In the genomic region with DNA sequence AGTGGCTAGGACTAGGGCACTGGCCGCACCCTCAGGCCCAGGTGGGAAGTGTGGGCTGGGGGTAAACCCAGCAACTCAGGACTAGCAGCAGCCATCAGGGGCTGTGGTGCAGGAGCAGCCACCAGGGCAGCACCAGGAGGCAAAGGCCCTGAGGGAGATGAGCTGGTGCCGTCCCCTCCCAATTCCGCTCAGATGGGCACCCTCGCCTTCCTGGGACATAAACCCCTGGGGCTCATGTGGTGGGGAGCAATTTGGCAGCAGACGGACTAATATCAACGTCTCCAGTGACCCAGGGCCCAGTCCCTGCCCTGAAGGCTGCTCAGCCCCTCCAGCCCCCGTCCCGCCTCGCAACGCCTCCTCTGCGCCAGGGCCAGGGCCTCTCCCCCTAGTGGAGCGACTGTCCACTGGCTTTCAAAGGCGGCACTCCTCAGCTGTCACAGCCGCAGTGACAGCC, we compare ENCODE assay signal across 20 cellular contexts.
DNase-seq lines count a peak whose midpoint lies in the region; ATAC-seq and TF ChIP-seq lines count a peak whose summit lies in the region.
"Had no signal": no experiment of that assay in that cellular context is flagged by ENCODE, and none has a peak within 500 bp of the region (broad histone marks: within the 10 kb centered on the region; RNA-seq: fewer than 3 reads in every experiment).

No MANE protein-coding gene starts in this region.

- H3K27ac Mint-ChIP-seq in progenitor cell of endocrine pancreas, result no peak overlapping the region
- no peak overlapping the region for H3K27ac Mint-ChIP-seq in activated T-cell treated with anti-CD3 and anti-CD28 coated beads, Interleukin-2, amount 50 U/mL, for 72 hours
- no peak overlapping the region for H3K27ac Mint-ChIP-seq in Calu3 (ENCODE audit: unreplicated experiment)
- H3K27ac Mint-ChIP-seq: activated T-helper 1 cell treated with anti-CD3 and anti-CD28 coated beads, Interleukin-12 subunit alpha, Interleukin-12 subunit beta, Interleukin-2, Interleukin-4 antibody, amounts not matched to agents 30 ng/mL and 10 ng/mL and 1 ng/mL, durations not matched to agents 14 hours and 24 hours and 36 hours; B cell had no signal

- H3K4me3 ChIP-seq in SJCRH30, result no peak overlapping the region
- H3K4me3 ChIP-seq: esophagus muscularis mucosa had no signal

- CTCF ChIA-PET in Calu3 (lab: Charles Lee), result no interaction called here

- H3K4me1 Mint-ChIP-seq in progenitor cell of endocrine pancreas (ENCODE audit: low read depth) (peaks cover 16% of the 10 kb centered on the region), Calu3 (ENCODE audit: low read depth, unreplicated experiment) (peaks cover 2% of the 10 kb centered on the region)
- no peaks in the 10 kb centered on the region for H3K4me1 Mint-ChIP-seq in activated T-cell treated with anti-CD3 and anti-CD28 coated beads, Interleukin-2, amount 50 U/mL, for 72 hours (ENCODE audit: low read depth)
- H3K4me1 Mint-ChIP-seq: B cell had no signal

- intact Hi-C loops in left ventricle myocardium superior (cut with micrococcal nuclease), result no loop called here
- intact Hi-C loops in Calu3 (cut with micrococcal nuclease; ENCODE audit: unreplicated experiment), result no loop called here

- peaks cover 7% of the 10 kb centered on the region; the same call in 1 of the 2 replicates for H3K4me1 ChIP-seq in SJCRH30

- in situ Hi-C loops in GM13977 (cut with MboI; ENCODE audit: low pct_unique_long_range_greater_than_20kb, low sequenced_read_pairs, unreplicated experiment), result no loop called here

- H3K4me3 Mint-ChIP-seq in progenitor cell of endocrine pancreas (ENCODE audit: low read depth) (no peak overlapping the region), Calu3 (ENCODE audit: low read depth, unreplicated experiment) (no peak overlapping the region)
- H3K4me3 Mint-ChIP-seq in activated T-cell treated with anti-CD3 and anti-CD28 coated beads, Interleukin-2, amount 50 U/mL, for 72 hours, result no peak overlapping the region
- H3K4me3 Mint-ChIP-seq: activated naive CD4-positive, alpha-beta T cell treated with anti-CD3 and anti-CD28 coated beads, Interleukin-2, amount 50 U/mL, for 24 hours; activated T-helper 1 cell treated with anti-CD3 and anti-CD28 coated beads, Interleukin-12 subunit alpha, Interleukin-12 subunit beta, Interleukin-2, Interleukin-4 antibody, amounts not matched to agents 30 ng/mL and 10 ng/mL and 1 ng/mL, durations not matched to agents 14 hours and 24 hours and 36 hours; B cell; T-cell had no signal

- H3K9me3 Mint-ChIP-seq in progenitor cell of endocrine pancreas (ENCODE audit: low read depth) (no peaks in the 10 kb centered on the region), Calu3 (ENCODE audit: low read depth, unreplicated experiment) (no peaks in the 10 kb centered on the region)
- no peaks in the 10 kb centered on the region for H3K9me3 Mint-ChIP-seq in activated T-cell treated with anti-CD3 and anti-CD28 coated beads, Interleukin-2, amount 50 U/mL, for 72 hours
- H3K9me3 Mint-ChIP-seq: activated naive CD4-positive, alpha-beta T cell treated with anti-CD3 and anti-CD28 coated beads, Interleukin-2, amount 50 U/mL, for 24 hours; activated T-helper 1 cell treated with anti-CD3 and anti-CD28 coated beads, Interleukin-12 subunit alpha, Interleukin-12 subunit beta, Interleukin-2, Interleukin-4 antibody, amounts not matched to agents 30 ng/mL and 10 ng/mL and 1 ng/mL, durations not matched to agents 14 hours and 24 hours and 36 hours; T-cell had no signal

- H3K27me3 Mint-ChIP-seq in progenitor cell of endocrine pancreas (no peaks in the 10 kb centered on the region), Calu3 (ENCODE audit: unreplicated experiment) (no peaks in the 10 kb centered on the region)
- no peaks in the 10 kb centered on the region for H3K27me3 Mint-ChIP-seq in activated T-cell treated with anti-CD3 and anti-CD28 coated beads, Interleukin-2, amount 50 U/mL, for 72 hours (ENCODE audit: low read depth)
- H3K27me3 Mint-ChIP-seq: activated naive CD4-positive, alpha-beta T cell treated with anti-CD3 and anti-CD28 coated beads, Interleukin-2, amount 50 U/mL, for 24 hours; B cell; T-cell had no signal

- peak; percentile 16 for ATAC-seq in left ventricle myocardium superior
- ATAC-seq in activated T-cell treated with anti-CD3 and anti-CD28 coated beads, Interleukin-2, amount 50 U/mL, for 72 hours (replicated peaks in 1 of 2), result no peak

- no peak overlapping the region for H3K27ac ChIP-seq in SJCRH30
- H3K27ac ChIP-seq: esophagus muscularis mucosa had no signal

- DNase-seq in NCI-H1436 (lab: John Stamatoyannopoulos, UW) (peak; percentile 69), NCI-H1436 treated with DMSO at 0.1 percent for 48 hours (lab: John Stamatoyannopoulos, UW) (no peak), SJCRH30 (peak; percentile 46 to 58), left ventricle myocardium superior (no peak), progenitor cell of endocrine pancreas (ENCODE audit: low spot score, unreplicated experiment) (no peak), GM13977 (ENCODE audit: low spot score) (no peak), Calu3 (no peak)
- no peak for DNase-seq in activated T-cell treated with anti-CD3 and anti-CD28 coated beads, Interleukin-2, amount 50 U/mL, for 72 hours
- DNase-seq: activated CD4-positive, alpha-beta T cell treated with anti-CD3 and anti-CD28 coated beads for 48 hours; effector memory CD4-positive, alpha-beta T cell; GF-D8; NCI-H446; NK-92 treated with Interleukin-12 subunit alpha and Interleukin-12 subunit beta, amount 100 ng/mL, for 24 hours; RPMI8226; stimulated activated CD4-positive, alpha-beta T cell treated with anti-CD3 and anti-CD28 coated beads, Interleukin-12 subunit alpha, Interleukin-12 subunit beta, amount 100 ng/mL, for 4 hours; T-cell had no signal

- no peaks in the 10 kb centered on the region for H3K9me3 ChIP-seq in SJCRH30 (replicated peaks)
- H3K9me3 ChIP-seq: esophagus muscularis mucosa had no signal

- TF ChIP-seq CTCF in progenitor cell of endocrine pancreas (IDR thresholded peaks at IDR 0.05; ENCODE audit: unreplicated experiment), result peak; percentile 33
- TF ChIP-seq CTCF in GM13977 (IDR thresholded peaks at IDR 0.05; ENCODE audit: extremely low read depth, insufficient read depth, missing control alignments), result no peak
- no peak for TF ChIP-seq CTCF in Calu3 (IDR thresholded peaks at IDR 0.05; ENCODE audit: unreplicated experiment)

- H3K36me3 ChIP-seq in SJCRH30, result no peaks in the 10 kb centered on the region

- H3K36me3 Mint-ChIP-seq in progenitor cell of endocrine pancreas (ENCODE audit: insufficient read depth) (peaks cover 2% of the 10 kb centered on the region), Calu3 (ENCODE audit: insufficient read depth, unreplicated experiment) (peaks cover 13% of the 10 kb centered on the region)
- no peaks in the 10 kb centered on the region for H3K36me3 Mint-ChIP-seq in activated T-cell treated with anti-CD3 and anti-CD28 coated beads, Interleukin-2, amount 50 U/mL, for 72 hours (ENCODE audit: insufficient read depth in 2 of 2)
- H3K36me3 Mint-ChIP-seq: activated naive CD4-positive, alpha-beta T cell treated with anti-CD3 and anti-CD28 coated beads, Interleukin-2, amount 50 U/mL, for 24 hours had no signal

- BruUV-seq in Calu3 (replicated peaks; lab: Mats Ljungman, UMichigan), result no TSS peak

- no peaks in the 10 kb centered on the region for H3K27me3 ChIP-seq in SJCRH30
- H3K27me3 ChIP-seq: esophagus muscularis mucosa had no signal

Comparison
In these comparisons a context has a peak if more than half of its experiments do, and no peak if none do; other contexts are left out.
1. DNase-seq: peak in NCI-H1436 (single experiment) and SJCRH30 (2 of 2); none in NCI-H1436 treated with DMSO at 0.1 percent for 48 hours (single experiment), left ventricle myocardium superior (single experiment), progenitor cell of endocrine pancreas (single experiment), activated T-cell treated with anti-CD3 and anti-CD28 coated beads, Interleukin-2, amount 50 U/mL, for 72 hours (0 of 2), GM13977 (single experiment) and Calu3 (single experiment).